ENCODE assay signal across 27 cellular contexts in the genomic region with DNA sequence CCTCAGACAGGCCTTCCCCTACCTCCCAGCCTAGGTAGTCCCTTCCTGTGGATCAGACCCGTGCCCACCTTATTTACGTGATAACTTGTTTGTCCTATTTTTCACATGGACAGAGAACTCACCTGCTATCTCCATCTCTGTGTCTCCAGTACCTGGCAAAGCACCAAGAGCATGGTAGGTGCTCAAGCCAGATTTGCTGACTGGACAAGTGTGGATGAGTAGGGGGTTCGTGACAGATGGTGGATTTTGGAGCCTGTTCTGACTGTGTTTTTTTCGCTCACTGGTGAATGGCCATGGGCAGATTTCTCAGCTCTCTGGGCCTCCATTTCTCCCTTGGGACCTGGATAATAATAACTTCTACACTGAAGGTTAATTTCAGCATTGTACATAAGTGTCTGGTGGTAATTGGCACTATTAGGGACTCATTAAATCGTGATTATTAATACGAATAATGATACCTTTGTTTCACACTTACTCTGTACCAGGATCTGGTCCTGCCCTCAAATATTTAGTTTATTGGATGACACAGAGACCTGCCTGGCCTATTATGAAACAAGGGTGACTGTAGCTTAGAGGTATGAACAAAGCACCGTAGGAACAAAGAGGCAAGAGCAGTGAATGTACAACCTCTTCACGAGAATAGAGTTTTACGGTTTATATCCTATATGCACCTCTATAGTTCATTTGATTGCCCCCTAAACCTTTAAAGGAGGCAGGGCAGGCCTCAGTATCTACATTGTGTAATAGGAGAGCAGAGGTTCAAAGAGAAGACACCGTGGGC. TPM values are rescaled to one million over a fixed set of nuclear protein-coding genes. Genes with fewer than 3 reads are reported as not detected.
A peak's percentile ranks its signal among the peaks of the same experiment; 100 is the strongest.
DNase-seq lines count a peak whose midpoint lies in the region; ATAC-seq, FAIRE-seq and TF ChIP-seq lines count a peak whose summit lies in the region.
"Had no signal": no experiment of that assay in that cellular context is flagged by ENCODE, and none has a peak within 500 bp of the region (broad histone marks: within the 10 kb centered on the region; RNA-seq: fewer than 3 reads in every experiment).

No MANE protein-coding gene starts in this region.

- FAIRE-seq in H54 (lab: Jason Lieb, UNC) = no peak
- FAIRE-seq: GM12878, islet of Langerhans, small intestine had no signal

- CTCF ChIA-PET in PC-9 (lab: Charles Lee) = interaction anchor here (0.7 kb wide), 1 partner anchor 35 kb away, joined by 3 read pairs; no protein-coding TSS in a partner anchor

- H3K4me2 ChIP-seq in BLaER1 treated with 17β-estradiol and CSF1 and Interleukin-3, amounts not matched to agents 10 nM and 100 nM = peak overlapping the region in 7 of 11 experiments; percentile 19 to 51 (median 44); a peak in 12 of 22 replicates
- H3K4me2 ChIP-seq in PC-9 (peak overlapping the region; percentile 61), MM.1S (ENCODE audit: low read depth, low read length) (no peak overlapping the region)

- DNase-seq in H54 (ENCODE audit: insufficient read length, low spot score) (peak; percentile 27), PC-9 (peak in 1 of 2 experiments; percentile 87), NK-92 (lab: John Stamatoyannopoulos, UW; ENCODE audit: unreplicated experiment) (no peak), MM.1S (no peak), HuH-7 (ENCODE audit: low spot score) (no peak)
- DNase-seq: activated CD4-positive, alpha-beta T cell treated with anti-CD3 and anti-CD28 coated beads, Interleukin-2, amount 10 ng/mL, durations not matched to agents 24 days and 14 days; activated naive CD4-positive, alpha-beta T cell treated with anti-CD3 and anti-CD28 coated beads, Interleukin-2, amount 50 U/mL, for 16 hours; anterior cingulate cortex; CD8-positive, alpha-beta T cell; central memory CD4-positive, alpha-beta T cell; hippocampal formation; NCI-H1694; small intestine; stimulated activated CD4-positive, alpha-beta T cell treated with anti-CD3 and anti-CD28 coated beads, Interleukin-2, amount 100 ng/mL, for 24 hours; T-helper 2 cell had no signal

- BruUV-seq in PC-9 (replicated peaks; lab: Mats Ljungman, UMichigan) = no TSS peak

- no peak for TF ChIP-seq POLR2A in H54 (IDR thresholded peaks at IDR 0.05; ENCODE audit: low read depth, low read length)

- no peaks in the 10 kb centered on the region for H3K79me2 ChIP-seq in PC-9 (ENCODE audit: low read depth)
- no peaks in the 10 kb centered on the region for H3K79me2 ChIP-seq in MM.1S (ENCODE audit: low read length)

- no peak overlapping the region for H3K27ac ChIP-seq in BLaER1 treated with 17β-estradiol and CSF1 and Interleukin-3, amounts not matched to agents 10 nM and 100 nM
- H3K27ac ChIP-seq in PC-9 (peak overlapping the region; percentile 59), MM.1S (ENCODE audit: low read length) (no peak overlapping the region)
- H3K27ac ChIP-seq: dorsolateral prefrontal cortex, foreskin keratinocyte, SK-N-MC, VCaP had no signal

- no peak for TF ChIP-seq CTCF in PC-9 (conservative IDR thresholded peaks at IDR 0.05)
- TF ChIP-seq CTCF in MM.1S (IDR thresholded peaks at IDR 0.05; ENCODE audit: low read length) = no peak

- ATAC-seq in esophagus mucosa = peak; percentile 43
- ATAC-seq: CD8-positive, alpha-beta T cell; foreskin keratinocyte; GM12878; stimulated activated memory B cell treated with anti-CD40 and anti-IgM and Interleukin-4, amounts not matched to agents 10 μg/mL and 1 μg/mL and 100 μg/mL, for 72 hours had no signal

- H3F3A ChIP-seq in PC-9 (ENCODE audit: insufficient read depth, low read depth) = peaks cover 57% of the 10 kb centered on the region
- no peaks in the 10 kb centered on the region for H3F3A ChIP-seq in MM.1S (ENCODE audit: insufficient read depth, low read length)

- H4K20me1 ChIP-seq in BLaER1 treated with 17β-estradiol and CSF1 and Interleukin-3, amounts not matched to agents 10 nM and 100 nM = no peaks in the 10 kb centered on the region
- no peaks in the 10 kb centered on the region for H4K20me1 ChIP-seq in PC-9 (ENCODE audit: insufficient read depth)
- H4K20me1 ChIP-seq in MM.1S (ENCODE audit: insufficient read depth, low read length) = no peaks in the 10 kb centered on the region

- no peak overlapping the region for H3K9ac ChIP-seq in BLaER1 treated with 17β-estradiol and CSF1 and Interleukin-3, amounts not matched to agents 10 nM and 100 nM
- H3K9ac ChIP-seq in MM.1S (ENCODE audit: low read length) = no peak overlapping the region

- no peaks in the 10 kb centered on the region for H3K27me3 ChIP-seq in BLaER1 treated with 17β-estradiol and CSF1 and Interleukin-3, amounts not matched to agents 10 nM and 100 nM
- H3K27me3 ChIP-seq in PC-9 (ENCODE audit: insufficient read depth, low read depth) = no peaks in the 10 kb centered on the region
- no peaks in the 10 kb centered on the region for H3K27me3 ChIP-seq in MM.1S (replicated peaks; ENCODE audit: insufficient read depth, low read length)
- H3K27me3 ChIP-seq: dorsolateral prefrontal cortex, foreskin keratinocyte had no signal

- peaks cover 15 to 57% (median 45%) of the 10 kb centered on the region in 10 experiments for H3K4me1 ChIP-seq in BLaER1 treated with 17β-estradiol and CSF1 and Interleukin-3, amounts not matched to agents 10 nM and 100 nM
- peaks cover 73% of the 10 kb centered on the region for H3K4me1 ChIP-seq in PC-9 (replicated peaks; ENCODE audit: insufficient read depth)
- H3K4me1 ChIP-seq in MM.1S (ENCODE audit: low read length) = 0 out of 2 replicates have a peak, but pooled peaks cover 3% of the 10 kb centered on the region
- H3K4me1 ChIP-seq: foreskin keratinocyte had no signal

- no peaks in the 10 kb centered on the region for H3K36me3 ChIP-seq in BLaER1 treated with 17β-estradiol and CSF1 and Interleukin-3, amounts not matched to agents 10 nM and 100 nM
- H3K36me3 ChIP-seq in PC-9 (ENCODE audit: low read depth) (no peaks in the 10 kb centered on the region), MM.1S (replicated peaks; ENCODE audit: insufficient read depth, low read length) (no peaks in the 10 kb centered on the region)

- no peaks in the 10 kb centered on the region for H3K9me3 ChIP-seq in BLaER1 treated with 17β-estradiol and CSF1 and Interleukin-3, amounts not matched to agents 10 nM and 100 nM (replicated peaks in 1 of 11)
- H3K9me3 ChIP-seq in PC-9 (ENCODE audit: insufficient read depth, low read depth) (no peaks in the 10 kb centered on the region; the same call in 1 of the 2 replicates), MM.1S (replicated peaks; ENCODE audit: insufficient read depth, low read length) (no peaks in the 10 kb centered on the region)

- intact Hi-C loops in PC-9 (cut with micrococcal nuclease; ENCODE audit: unreplicated experiment) = loop anchor here (1.0 kb wide), 1 partner anchor 23 kb away; no protein-coding TSS in a partner anchor

- POLR2A ChIA-PET in PC-9 (lab: Charles Lee; ENCODE audit: unreplicated experiment) = no interaction called here

- H3K9me2 ChIP-seq in PC-9 (ENCODE audit: insufficient read depth) (no peaks in the 10 kb centered on the region; the same call in 1 of the 2 replicates), MM.1S (replicated peaks; ENCODE audit: insufficient read depth, low read length) (no peaks in the 10 kb centered on the region)

- no peak overlapping the region for H3K4me3 ChIP-seq in BLaER1 treated with 17β-estradiol and CSF1 and Interleukin-3, amounts not matched to agents 10 nM and 100 nM
- no peak overlapping the region for H3K4me3 ChIP-seq in PC-9
- H3K4me3 ChIP-seq in MM.1S (ENCODE audit: low read length) = no peak overlapping the region
- H3K4me3 ChIP-seq: dorsolateral prefrontal cortex, GM12878, SK-N-MC had no signal

- no peak overlapping the region for H2AFZ ChIP-seq in PC-9
- no peak overlapping the region for H2AFZ ChIP-seq in MM.1S (ENCODE audit: low read length)

RNA-seq across cellular contexts. Expression of gene SLC26A9, which starts 24.5 kb away (rescaled TPM):
- total RNA-seq in PC-9 (2021) = 0.98 and 1.0 TPM in 2 replicates
- total RNA-seq in esophagus mucosa = 2.3 TPM
- total RNA-seq: activated CD4-positive, alpha-beta T cell treated with anti-CD3 and anti-CD28 coated beads, Interleukin-2, amount 10 ng/mL, durations not matched to agents 24 days and 14 days; CD8-positive, alpha-beta T cell; foreskin keratinocyte; pulmonary artery endothelial cell; temporal lobe had no signal

RNA-seq across cellular contexts. Expression of gene RAB7B, which starts 35.5 kb away (rescaled TPM):
- not detected in 2 replicates for total RNA-seq in PC-9 (2021)
- 18.9 TPM for total RNA-seq in esophagus mucosa
- total RNA-seq: activated CD4-positive, alpha-beta T cell treated with anti-CD3 and anti-CD28 coated beads, Interleukin-2, amount 10 ng/mL, durations not matched to agents 24 days and 14 days; CD8-positive, alpha-beta T cell; GM12878 had no signal

RNA-seq across cellular contexts. Expression of gene CTSE, which starts 56.0 kb away (rescaled TPM):
- total RNA-seq in PC-9 (2021) (0.65 and 1.2 TPM in 2 replicates), esophagus mucosa (0.12 TPM)
- total RNA-seq: activated CD4-positive, alpha-beta T cell treated with anti-CD3 and anti-CD28 coated beads, Interleukin-2, amount 10 ng/mL, durations not matched to agents 24 days and 14 days; CD8-positive, alpha-beta T cell; dorsolateral prefrontal cortex; lower leg skin had no signal

Comparison
In these comparisons a context has a peak if more than half of its experiments do, and no peak if none do; other contexts are left out.
1. RNA of gene RAB7B, which starts 35.5 kb away (total RNA-seq): 18.9 TPM in esophagus mucosa (single experiment); not detected in PC-9; every median in the first group is over 10 times any median in the second.